ENCODE assay signal across 1 cellular context in genomic region chr17:75753514-75754377, GRCh38.
TF ChIP-seq lines count a peak whose summit lies in the region.

No MANE protein-coding gene starts in this region.

TF ChIP-seq in HepG2, 621 proteins besides CTCF, POLR2A, EP300 and RAD21 (continued from another document and continues in another):
- TF ChIP-seq, protein P1, sequence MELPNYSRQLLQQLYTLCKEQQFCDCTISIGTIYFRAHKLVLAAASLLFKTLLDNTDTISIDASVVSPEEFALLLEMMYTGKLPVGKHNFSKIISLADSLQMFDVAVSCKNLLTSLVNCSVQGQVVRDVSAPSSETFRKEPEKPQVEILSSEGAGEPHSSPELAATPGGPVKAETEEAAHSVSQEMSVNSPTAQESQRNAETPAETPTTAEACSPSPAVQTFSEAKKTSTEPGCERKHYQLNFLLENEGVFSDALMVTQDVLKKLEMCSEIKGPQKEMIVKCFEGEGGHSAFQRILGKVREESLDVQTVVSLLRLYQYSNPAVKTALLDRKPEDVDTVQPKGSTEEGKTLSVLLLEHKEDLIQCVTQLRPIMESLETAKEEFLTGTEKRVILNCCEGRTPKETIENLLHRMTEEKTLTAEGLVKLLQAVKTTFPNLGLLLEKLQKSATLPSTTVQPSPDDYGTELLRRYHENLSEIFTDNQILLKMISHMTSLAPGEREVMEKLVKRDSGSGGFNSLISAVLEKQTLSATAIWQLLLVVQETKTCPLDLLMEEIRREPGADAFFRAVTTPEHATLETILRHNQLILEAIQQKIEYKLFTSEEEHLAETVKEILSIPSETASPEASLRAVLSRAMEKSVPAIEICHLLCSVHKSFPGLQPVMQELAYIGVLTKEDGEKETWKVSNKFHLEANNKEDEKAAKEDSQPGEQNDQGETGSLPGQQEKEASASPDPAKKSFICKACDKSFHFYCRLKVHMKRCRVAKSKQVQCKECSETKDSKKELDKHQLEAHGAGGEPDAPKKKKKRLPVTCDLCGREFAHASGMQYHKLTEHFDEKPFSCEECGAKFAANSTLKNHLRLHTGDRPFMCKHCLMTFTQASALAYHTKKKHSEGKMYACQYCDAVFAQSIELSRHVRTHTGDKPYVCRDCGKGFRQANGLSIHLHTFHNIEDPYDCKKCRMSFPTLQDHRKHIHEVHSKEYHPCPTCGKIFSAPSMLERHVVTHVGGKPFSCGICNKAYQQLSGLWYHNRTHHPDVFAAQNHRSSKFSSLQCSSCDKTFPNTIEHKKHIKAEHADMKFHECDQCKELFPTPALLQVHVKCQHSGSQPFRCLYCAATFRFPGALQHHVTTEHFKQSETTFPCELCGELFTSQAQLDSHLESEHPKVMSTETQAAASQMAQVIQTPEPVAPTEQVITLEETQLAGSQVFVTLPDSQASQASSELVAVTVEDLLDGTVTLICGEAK (IDR thresholded peaks at IDR 0.05) = no peak
- TF ChIP-seq, protein P1 (CRISPR knock-in tag; IDR thresholded peaks at IDR 0.05) = no peak
- TF ChIP-seq MED8 (CRISPR knock-in tag; IDR thresholded peaks at IDR 0.05; ENCODE audit: insufficient replicate concordance) (peak; percentile 79), IKZF1 (IDR thresholded peaks at IDR 0.05) (no peak), SP4 (CRISPR knock-in tag; IDR thresholded peaks at IDR 0.05) (peak; percentile 86), ZNF563 (CRISPR knock-in tag; IDR thresholded peaks at IDR 0.05) (peak; percentile 91), GATAD2A (CRISPR knock-in tag; IDR thresholded peaks at IDR 0.05) (no peak), RARA (CRISPR knock-in tag; IDR thresholded peaks at IDR 0.05) (peak; percentile 53; the same call in 1 of the 2 replicates), FOXK1 (CRISPR knock-in tag; IDR thresholded peaks at IDR 0.05; ENCODE audit: borderline replicate concordance, low read depth) (peak; percentile 33; the same call in 1 of the 2 replicates), SMYD3 (CRISPR knock-in tag; IDR thresholded peaks at IDR 0.05) (no peak), FOXA3 (CRISPR knock-in tag; IDR thresholded peaks at IDR 0.05) (peak; percentile 5; the same call in 1 of the 2 replicates), YEATS2 (CRISPR knock-in tag; IDR thresholded peaks at IDR 0.05; ENCODE audit: borderline replicate concordance) (no peak), ZNF550 (CRISPR knock-in tag; IDR thresholded peaks at IDR 0.05; ENCODE audit: borderline replicate concordance) (peak; percentile 30; the same call in 1 of the 2 replicates), NR2C2 (CRISPR knock-in tag; IDR thresholded peaks at IDR 0.05; ENCODE audit: borderline replicate concordance) (peak; percentile 12; the same call in 1 of the 2 replicates), ZHX2 (IDR thresholded peaks at IDR 0.05; ENCODE audit: low read depth) (no peak; the same call in 1 of the 2 replicates), ZHX2 (CRISPR knock-in tag; IDR thresholded peaks at IDR 0.05; ENCODE audit: borderline replicate concordance) (0 out of 2 replicates have a peak, but pooled peaks have one; percentile 71), MED13 (CRISPR knock-in tag; IDR thresholded peaks at IDR 0.05) (no peak), CREB1 (IDR thresholded peaks at IDR 0.05) (no peak), CREB1 (CRISPR knock-in tag; IDR thresholded peaks at IDR 0.05) (no peak), AGO2 (optimal IDR thresholded peaks at IDR 0.05; ENCODE audit: low read depth, low read length) (peak; percentile 62), ZNF776 (CRISPR knock-in tag; IDR thresholded peaks at IDR 0.05) (peak; percentile 86), SMAD3 (CRISPR knock-in tag; IDR thresholded peaks at IDR 0.05) (no peak), ERF (CRISPR knock-in tag; IDR thresholded peaks at IDR 0.05) (peak; percentile 21; the same call in 1 of the 2 replicates), CREB3 (CRISPR knock-in tag; IDR thresholded peaks at IDR 0.05) (peak; percentile 49; the same call in 1 of the 2 replicates), ZNF777 (CRISPR knock-in tag; IDR thresholded peaks at IDR 0.05) (peak; percentile 91), RBFOX2 (IDR thresholded peaks at IDR 0.05; ENCODE audit: low read depth, low read length) (peak; percentile 85), HNF4A (CRISPR knock-in tag; IDR thresholded peaks at IDR 0.05) (no peak), PHF8 (CRISPR knock-in tag; IDR thresholded peaks at IDR 0.05) (peak; percentile 78), ZNF713 (CRISPR knock-in tag; IDR thresholded peaks at IDR 0.05) (peak; percentile 81; the same call in 1 of the 2 replicates), ZNF644 (CRISPR knock-in tag; IDR thresholded peaks at IDR 0.05; ENCODE audit: low read depth) (no peak), ZNF501 (CRISPR knock-in tag; IDR thresholded peaks at IDR 0.05) (peak; percentile 27; the same call in 1 of the 2 replicates)
- TF ChIP-seq, protein P2, sequence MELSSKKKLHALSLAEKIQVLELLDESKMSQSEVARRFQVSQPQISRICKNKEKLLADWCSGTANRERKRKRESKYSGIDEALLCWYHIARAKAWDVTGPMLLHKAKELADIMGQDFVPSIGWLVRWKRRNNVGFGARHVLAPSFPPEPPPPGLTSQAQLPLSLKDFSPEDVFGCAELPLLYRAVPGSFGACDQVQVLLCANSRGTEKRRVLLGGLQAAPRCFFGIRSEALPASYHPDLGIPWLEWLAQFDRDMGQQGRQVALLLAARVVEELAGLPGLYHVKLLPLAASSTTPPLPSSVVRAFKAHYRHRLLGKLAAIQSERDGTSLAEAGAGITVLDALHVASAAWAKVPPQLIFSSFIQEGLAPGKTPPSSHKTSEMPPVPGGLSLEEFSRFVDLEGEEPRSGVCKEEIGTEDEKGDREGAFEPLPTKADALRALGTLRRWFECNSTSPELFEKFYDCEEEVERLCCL (CRISPR knock-in tag; IDR thresholded peaks at IDR 0.05; ENCODE audit: borderline replicate concordance) = no peak
- TF ChIP-seq, protein P3, sequence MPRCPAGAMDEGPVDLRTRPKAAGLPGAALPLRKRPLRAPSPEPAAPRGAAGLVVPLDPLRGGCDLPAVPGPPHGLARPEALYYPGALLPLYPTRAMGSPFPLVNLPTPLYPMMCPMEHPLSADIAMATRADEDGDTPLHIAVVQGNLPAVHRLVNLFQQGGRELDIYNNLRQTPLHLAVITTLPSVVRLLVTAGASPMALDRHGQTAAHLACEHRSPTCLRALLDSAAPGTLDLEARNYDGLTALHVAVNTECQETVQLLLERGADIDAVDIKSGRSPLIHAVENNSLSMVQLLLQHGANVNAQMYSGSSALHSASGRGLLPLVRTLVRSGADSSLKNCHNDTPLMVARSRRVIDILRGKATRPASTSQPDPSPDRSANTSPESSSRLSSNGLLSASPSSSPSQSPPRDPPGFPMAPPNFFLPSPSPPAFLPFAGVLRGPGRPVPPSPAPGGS (CRISPR knock-in tag; IDR thresholded peaks at IDR 0.05) = 0 out of 2 replicates have a peak, but pooled peaks have one; percentile 7
- TF ChIP-seq, protein P4, sequence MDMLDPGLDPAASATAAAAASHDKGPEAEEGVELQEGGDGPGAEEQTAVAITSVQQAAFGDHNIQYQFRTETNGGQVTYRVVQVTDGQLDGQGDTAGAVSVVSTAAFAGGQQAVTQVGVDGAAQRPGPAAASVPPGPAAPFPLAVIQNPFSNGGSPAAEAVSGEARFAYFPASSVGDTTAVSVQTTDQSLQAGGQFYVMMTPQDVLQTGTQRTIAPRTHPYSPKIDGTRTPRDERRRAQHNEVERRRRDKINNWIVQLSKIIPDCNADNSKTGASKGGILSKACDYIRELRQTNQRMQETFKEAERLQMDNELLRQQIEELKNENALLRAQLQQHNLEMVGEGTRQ (IDR thresholded peaks at IDR 0.05; ENCODE audit: low read depth, low read length) = peak; percentile 89
- TF ChIP-seq, protein P4 (CRISPR knock-in tag; IDR thresholded peaks at IDR 0.05; ENCODE audit: borderline replicate concordance) = peak; percentile 84; the same call in 1 of the 2 replicates
- TF ChIP-seq, protein P5, sequence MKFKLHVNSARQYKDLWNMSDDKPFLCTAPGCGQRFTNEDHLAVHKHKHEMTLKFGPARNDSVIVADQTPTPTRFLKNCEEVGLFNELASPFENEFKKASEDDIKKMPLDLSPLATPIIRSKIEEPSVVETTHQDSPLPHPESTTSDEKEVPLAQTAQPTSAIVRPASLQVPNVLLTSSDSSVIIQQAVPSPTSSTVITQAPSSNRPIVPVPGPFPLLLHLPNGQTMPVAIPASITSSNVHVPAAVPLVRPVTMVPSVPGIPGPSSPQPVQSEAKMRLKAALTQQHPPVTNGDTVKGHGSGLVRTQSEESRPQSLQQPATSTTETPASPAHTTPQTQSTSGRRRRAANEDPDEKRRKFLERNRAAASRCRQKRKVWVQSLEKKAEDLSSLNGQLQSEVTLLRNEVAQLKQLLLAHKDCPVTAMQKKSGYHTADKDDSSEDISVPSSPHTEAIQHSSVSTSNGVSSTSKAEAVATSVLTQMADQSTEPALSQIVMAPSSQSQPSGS (CRISPR knock-in tag; IDR thresholded peaks at IDR 0.05) = no peak
